Comparison of ENCODE assay signal across 12 cellular contexts in genomic region chr9:114988962-114989599, GRCh38. TPM values are rescaled to one million over a fixed set of nuclear protein-coding genes. Genes with fewer than 3 reads are reported as not detected.
DNase-seq lines count a peak whose midpoint lies in the region; ATAC-seq lines count a peak whose summit lies in the region.
"Had no signal": no experiment of that assay in that cellular context is flagged by ENCODE, and none has a peak within 500 bp of the region (broad histone marks: within the 10 kb centered on the region; RNA-seq: fewer than 3 reads in every experiment).

No MANE protein-coding gene starts in this region.

- H3K9ac ChIP-seq in trophoblast cell (ENCODE audit: low read length) = no peak overlapping the region

- POLR2A ChIA-PET in activated CD4-positive, alpha-beta T cell treated with anti-CD3 and anti-CD28 coated beads, Interleukin-2, amount 10 ng/mL, durations not matched to agents 7 days and 5 days (lab: Charles Lee) = interaction anchor here (0.6 to 1.2 kb wide), 2 partner anchors 59 to 60 kb away, joined by 3 to 9 read pairs; partner anchors contain the start of gene TNFSF8

- no peak overlapping the region for H2BK5ac ChIP-seq in trophoblast cell (ENCODE audit: low read depth, low read length, poor library complexity)

- peak; percentile 12 for DNase-seq in activated CD4-positive, alpha-beta T cell treated with anti-CD3 and anti-CD28 coated beads, Interleukin-2, amount 10 ng/mL, durations not matched to agents 7 days and 5 days
- DNase-seq in trophoblast cell = peak; percentile 75 to 84
- no peak for DNase-seq in AG08396 (ENCODE audit: low spot score)
- DNase-seq in cerebellar nuclear complex (lab: John Stamatoyannopoulos, UW) = no peak
- no peak for DNase-seq in ecto neural progenitor cell (ENCODE audit: low spot score)
- DNase-seq in middle frontal gyrus (ENCODE audit: extremely low spot score, low spot score) = no peak
- DNase-seq: H7, substantia nigra had no signal

- no peak overlapping the region for H3K27ac ChIP-seq in trophoblast cell (ENCODE audit: low read depth, low read length)

- H3K4me1 Mint-ChIP-seq in activated CD4-positive, alpha-beta T cell treated with anti-CD3 and anti-CD28 coated beads, Interleukin-2, amount 10 ng/mL, durations not matched to agents 7 days and 5 days = peaks cover 46% of the 10 kb centered on the region

- CTCF ChIA-PET in activated CD4-positive, alpha-beta T cell treated with anti-CD3 and anti-CD28 coated beads, Interleukin-2, amount 10 ng/mL, durations not matched to agents 7 days and 5 days (lab: Charles Lee) = interaction anchor here (0.5 to 1.8 kb wide), 6 partner anchors 18 to 240 kb away, joined by 3 to 10 read pairs (median 3); no protein-coding TSS in a partner anchor

- H3K14ac ChIP-seq in trophoblast cell (ENCODE audit: low read length) = no peak overlapping the region

- no peak overlapping the region for H2BK12ac ChIP-seq in trophoblast cell (ENCODE audit: low read length)

- peak overlapping the region; percentile 24 for H3K4me3 Mint-ChIP-seq in activated CD4-positive, alpha-beta T cell treated with anti-CD3 and anti-CD28 coated beads, Interleukin-2, amount 10 ng/mL, durations not matched to agents 7 days and 5 days

- no peaks in the 10 kb centered on the region for H3K27me3 Mint-ChIP-seq in activated CD4-positive, alpha-beta T cell treated with anti-CD3 and anti-CD28 coated beads, Interleukin-2, amount 10 ng/mL, durations not matched to agents 7 days and 5 days

- no peak overlapping the region for H3K4ac ChIP-seq in trophoblast cell (ENCODE audit: low read depth, low read length)

- H2BK120ac ChIP-seq in trophoblast cell (ENCODE audit: insufficient read depth, low read length, poor library complexity) = no peak overlapping the region

- no peaks in the 10 kb centered on the region for H3K36me3 ChIP-seq in trophoblast cell (ENCODE audit: control insufficient read depth in 1 of 2, insufficient read depth in 2 of 2, low read length in 2 of 2)

- H4K8ac ChIP-seq in trophoblast cell (ENCODE audit: low read depth, low read length) = no peak overlapping the region

- no peak overlapping the region for H3K18ac ChIP-seq in trophoblast cell (ENCODE audit: low read length)

- H4K12ac ChIP-seq in trophoblast cell (ENCODE audit: low read depth, low read length) = no peak overlapping the region

- no peak overlapping the region for H2AFZ ChIP-seq in trophoblast cell (ENCODE audit: insufficient read depth, low read length, poor library complexity)

- no peak overlapping the region for H4K91ac ChIP-seq in trophoblast cell (ENCODE audit: low read depth, low read length)

- peaks cover 6 to 10% of the 10 kb centered on the region in 2 experiments for H3K4me1 ChIP-seq in trophoblast cell (ENCODE audit: control insufficient read depth in 1 of 2, insufficient read depth in 2 of 2, low read length in 2 of 2)

- peaks cover 5% of the 10 kb centered on the region for H3K9me3 ChIP-seq in trophoblast cell (ENCODE audit: insufficient read depth, low read depth, low read length)

- H3K4me2 ChIP-seq in trophoblast cell (ENCODE audit: low read length) = no peak overlapping the region

- WGBS in trophoblast cell (ENCODE audit: extremely low coverage, insufficient coverage, insufficient read length) = no CpG with 5 or more reads among the region's 8 CpGs

- H3K27me3 ChIP-seq in trophoblast cell (ENCODE audit: insufficient read depth, low read length) = no peaks in the 10 kb centered on the region

- peaks cover 2% of the 10 kb centered on the region for H3K36me3 Mint-ChIP-seq in activated CD4-positive, alpha-beta T cell treated with anti-CD3 and anti-CD28 coated beads, Interleukin-2, amount 10 ng/mL, durations not matched to agents 7 days and 5 days (ENCODE audit: low read depth)

- H3K27ac Mint-ChIP-seq in activated CD4-positive, alpha-beta T cell treated with anti-CD3 and anti-CD28 coated beads, Interleukin-2, amount 10 ng/mL, durations not matched to agents 7 days and 5 days = peak overlapping the region; percentile 93

- H3K79me1 ChIP-seq in trophoblast cell (ENCODE audit: low read length) = no peaks in the 10 kb centered on the region

- no peaks in the 10 kb centered on the region for H3K9me3 Mint-ChIP-seq in activated CD4-positive, alpha-beta T cell treated with anti-CD3 and anti-CD28 coated beads, Interleukin-2, amount 10 ng/mL, durations not matched to agents 7 days and 5 days

- no peaks in the 10 kb centered on the region for H3K79me2 ChIP-seq in trophoblast cell (ENCODE audit: control insufficient read depth, insufficient read depth, low read length, poor library complexity)

- ATAC-seq in GM19023 (IDR thresholded peaks at IDR 0.05; ENCODE audit: unreplicated experiment) (peak; percentile 64), HG02938 (IDR thresholded peaks at IDR 0.05; ENCODE audit: unreplicated experiment) (peak; percentile 64)
- ATAC-seq: Panc1 had no signal

- H3K23ac ChIP-seq in trophoblast cell (ENCODE audit: low read length) = no peak overlapping the region

- H3K4me3 ChIP-seq in trophoblast cell (ENCODE audit: low read depth, low read length) = no peak overlapping the region

- H2AK5ac ChIP-seq in trophoblast cell (ENCODE audit: low read length) = no peak overlapping the region

RNA-seq across cellular contexts. Expression of gene TNFSF8, which starts 58.7 kb away (rescaled TPM):
- total RNA-seq in activated CD4-positive, alpha-beta T cell treated with anti-CD3 and anti-CD28 coated beads, Interleukin-2, amount 10 ng/mL, durations not matched to agents 7 days and 5 days = 10 to 100 TPM; 76.2 to 88.8 TPM
- 1.1 and 1.8 TPM in 2 replicates for polyA plus RNA-seq in trophoblast cell (2013)
- total RNA-seq: H7, myocyte had no signal

Comparison
In these comparisons a context has a peak if more than half of its experiments do, and no peak if none do; other contexts are left out.
1. DNase-seq: peak in activated CD4-positive, alpha-beta T cell treated with anti-CD3 and anti-CD28 coated beads, Interleukin-2, amount 10 ng/mL, durations not matched to agents 7 days and 5 days (single experiment) and trophoblast cell (2 of 2); none in AG08396 (single experiment), cerebellar nuclear complex (0 of 2), ecto neural progenitor cell (single experiment) and middle frontal gyrus (single experiment).